ENCODE assay signal across 26 cellular contexts in genomic region chr10:119119400-119119799, GRCh38. TPM values are rescaled to one million over a fixed set of nuclear protein-coding genes. Genes with fewer than 3 reads are reported as not detected.
DNase-seq lines count a peak whose midpoint lies in the region; ATAC-seq and TF ChIP-seq lines count a peak whose summit lies in the region.
"Had no signal": no experiment of that assay in that cellular context is flagged by ENCODE, and none has a peak within 500 bp of the region (broad histone marks: within the 10 kb centered on the region; RNA-seq: fewer than 3 reads in every experiment).

No MANE protein-coding gene starts in this region.

- H3K4me2 ChIP-seq in SU-DHL-6 (ENCODE audit: low read depth, low read length, poor library complexity, severe bottlenecking) (peak overlapping the region; percentile 61), trophoblast cell (ENCODE audit: low read length) (no peak overlapping the region)

- H3K36me3 ChIP-seq in CD4-positive, CD25-positive, alpha-beta regulatory T cell (ENCODE audit: control insufficient read depth, insufficient read depth, low read length), result peaks cover 60% of the 10 kb centered on the region
- H3K36me3 ChIP-seq in SU-DHL-6 (ENCODE audit: low read length) (peaks cover 7% of the 10 kb centered on the region; the same call in 1 of the 2 replicates), trophoblast cell (ENCODE audit: control insufficient read depth in 1 of 2, insufficient read depth in 2 of 2, low read length in 2 of 2) (peaks cover 46 to 52% of the 10 kb centered on the region in 2 experiments)
- H3K36me3 ChIP-seq: breast epithelium had no signal

- ATAC-seq in CD4-positive, CD25-positive, alpha-beta regulatory T cell (ENCODE audit: low read depth in 2 of 2), result no peak
- ATAC-seq in GM21529 (IDR thresholded peaks at IDR 0.05; ENCODE audit: unreplicated experiment) (peak; percentile 4), HG02798 (IDR thresholded peaks at IDR 0.05; ENCODE audit: poor library complexity, unreplicated experiment) (no peak), GM18907 (IDR thresholded peaks at IDR 0.05; ENCODE audit: unreplicated experiment) (no peak)
- ATAC-seq: heart left ventricle had no signal

- no peak overlapping the region for H2BK120ac ChIP-seq in trophoblast cell (ENCODE audit: insufficient read depth, low read length, poor library complexity)

- H4K12ac ChIP-seq in trophoblast cell (ENCODE audit: low read depth, low read length), result no peak overlapping the region

- H2BK5ac ChIP-seq in trophoblast cell (ENCODE audit: low read depth, low read length, poor library complexity), result no peak overlapping the region

- peaks cover 4% of the 10 kb centered on the region for H3K4me1 ChIP-seq in CD4-positive, CD25-positive, alpha-beta regulatory T cell (ENCODE audit: control insufficient read depth, insufficient read depth, low read length, poor library complexity, severe bottlenecking)
- H3K4me1 ChIP-seq in trophoblast cell (ENCODE audit: control insufficient read depth in 1 of 2, insufficient read depth in 2 of 2, low read length in 2 of 2), result peaks cover under 1% of the 10 kb centered on the region in 2 experiments
- H3K4me1 ChIP-seq: breast epithelium had no signal

- no peak overlapping the region for H3K4ac ChIP-seq in trophoblast cell (ENCODE audit: low read depth, low read length)

- no peaks in the 10 kb centered on the region for H3K9me3 Mint-ChIP-seq in CD4-positive, CD25-positive, alpha-beta regulatory T cell
- H3K9me3 Mint-ChIP-seq: CD4-positive, alpha-beta T cell; H9; stimulated activated memory B cell treated with anti-CD40 and anti-IgM and Interleukin-4, amounts not matched to agents 10 μg/mL and 1 μg/mL and 100 μg/mL, for 72 hours had no signal

- DNase-seq in CD4-positive, CD25-positive, alpha-beta regulatory T cell, result no peak
- DNase-seq in trophoblast cell, result no peak
- no peak for DNase-seq in KBM-7
- DNase-seq: activated CD4-positive, CD25-positive, alpha-beta regulatory T cell treated with anti-CD3 and anti-CD28 coated beads, Interleukin-2, amount 50 U/mL, for 72 hours; activated naive CD4-positive, alpha-beta T cell treated with anti-CD3 and anti-CD28 coated beads, Interleukin-2, amount 50 U/mL, for 16 hours; amygdala; CD4-positive, alpha-beta T cell; DMS 273 treated with DMSO at 0.1 percent for 48 hours; effector CD8-positive, alpha-beta T cell; H9; heart left ventricle; mammary epithelial cell; NCI-H1417 treated with DMSO at 0.1 percent for 48 hours; NCI-H2081 treated with DMSO at 0.1 percent for 48 hours; NCI-H345; NCI-H748 treated with DMSO at 0.1 percent for 48 hours; OCI-M1; SIG-M5; stimulated activated CD4-positive, alpha-beta T cell treated with anti-CD3 and anti-CD28 coated beads, Interleukin-2, amount 100 ng/mL, for 48 hours; testis had no signal

- peaks cover 28% of the 10 kb centered on the region for H3K36me3 Mint-ChIP-seq in CD4-positive, CD25-positive, alpha-beta regulatory T cell

- in situ Hi-C loops in KBM-7 (cut with MboI; ENCODE audit: low pct_unique_long_range_greater_than_20kb, low sequenced_read_pairs), result no loop called here

- H3K27ac ChIP-seq in CD4-positive, CD25-positive, alpha-beta regulatory T cell (ENCODE audit: insufficient read depth, low read length, poor library complexity, severe bottlenecking), result no peak overlapping the region
- peak overlapping the region; percentile 92 for H3K27ac ChIP-seq in SU-DHL-6 (ENCODE audit: low read depth, low read length)
- no peak overlapping the region for H3K27ac ChIP-seq in trophoblast cell (ENCODE audit: low read depth, low read length)
- H3K27ac ChIP-seq: breast epithelium, testis had no signal

- peaks cover 0 to 17% (median 6%) of the 10 kb centered on the region in 4 donors for H3K4me1 Mint-ChIP-seq in CD4-positive, CD25-positive, alpha-beta regulatory T cell
- H3K4me1 Mint-ChIP-seq: H9; stimulated activated memory B cell treated with anti-CD40 and anti-IgM and Interleukin-4, amounts not matched to agents 10 μg/mL and 1 μg/mL and 100 μg/mL, for 72 hours had no signal

- H3K9me3 ChIP-seq in CD4-positive, CD25-positive, alpha-beta regulatory T cell (ENCODE audit: control insufficient read depth in 2 of 2, low read length in 2 of 2), result no peaks in the 10 kb centered on the region
- H3K9me3 ChIP-seq in SU-DHL-6 (ENCODE audit: insufficient read depth, low read length) (no peaks in the 10 kb centered on the region), trophoblast cell (ENCODE audit: insufficient read depth, low read depth, low read length) (no peaks in the 10 kb centered on the region)
- H3K9me3 ChIP-seq: breast epithelium, heart left ventricle, testis had no signal

- no peak overlapping the region for H4K91ac ChIP-seq in trophoblast cell (ENCODE audit: low read depth, low read length)

- WGBS in trophoblast cell (ENCODE audit: extremely low coverage, insufficient coverage, insufficient read length), result no CpG with 5 or more reads among the region's 1 CpG

- peaks cover 5% of the 10 kb centered on the region for H3K79me1 ChIP-seq in trophoblast cell (ENCODE audit: low read length)

- no peaks in the 10 kb centered on the region for H3K9me2 ChIP-seq in SU-DHL-6 (replicated peaks; ENCODE audit: insufficient read depth, low read length)

- no peak overlapping the region for H2AK5ac ChIP-seq in trophoblast cell (ENCODE audit: low read length)

- no peaks in the 10 kb centered on the region for H4K20me1 ChIP-seq in SU-DHL-6 (ENCODE audit: low read depth, low read length)

- H3K23ac ChIP-seq in trophoblast cell (ENCODE audit: low read length), result no peak overlapping the region

- no peak overlapping the region for H3K14ac ChIP-seq in trophoblast cell (ENCODE audit: low read length)

- peaks cover 28% of the 10 kb centered on the region for H3F3A ChIP-seq in SU-DHL-6 (ENCODE audit: insufficient read depth)

- peak overlapping the region in 2 of 3 donors; percentile 52 to 58 for H3K27ac Mint-ChIP-seq in CD4-positive, CD25-positive, alpha-beta regulatory T cell
- H3K27ac Mint-ChIP-seq: CD4-positive, alpha-beta T cell; H9 had no signal

- no peak overlapping the region for H2BK12ac ChIP-seq in trophoblast cell (ENCODE audit: low read length)

- H3K27me3 Mint-ChIP-seq in CD4-positive, CD25-positive, alpha-beta regulatory T cell, result no peaks in the 10 kb centered on the region
- H3K27me3 Mint-ChIP-seq: CD4-positive, alpha-beta T cell; stimulated activated memory B cell treated with anti-CD40 and anti-IgM and Interleukin-4, amounts not matched to agents 10 μg/mL and 1 μg/mL and 100 μg/mL, for 72 hours had no signal

- H4K8ac ChIP-seq in trophoblast cell (ENCODE audit: low read depth, low read length), result no peak overlapping the region

- no peak overlapping the region for H3K4me3 ChIP-seq in CD4-positive, CD25-positive, alpha-beta regulatory T cell (ENCODE audit: low read depth, low read length)
- H3K4me3 ChIP-seq in SU-DHL-6 (ENCODE audit: insufficient read depth, low read length, poor library complexity, severe bottlenecking) (no peak overlapping the region), trophoblast cell (ENCODE audit: low read depth, low read length) (no peak overlapping the region)
- H3K4me3 ChIP-seq: breast epithelium, heart left ventricle, testis had no signal

- TF ChIP-seq CTCF in SU-DHL-6 (IDR thresholded peaks at IDR 0.05; ENCODE audit: insufficient read depth, low read length, poor library complexity, severe bottlenecking), result no peak

- H3K18ac ChIP-seq in trophoblast cell (ENCODE audit: low read length), result peak overlapping the region; percentile 45

- H3K27me3 ChIP-seq in CD4-positive, CD25-positive, alpha-beta regulatory T cell (ENCODE audit: control insufficient read depth, insufficient read depth, low read length), result no peaks in the 10 kb centered on the region
- H3K27me3 ChIP-seq in SU-DHL-6 (ENCODE audit: low read length) (no peaks in the 10 kb centered on the region), trophoblast cell (ENCODE audit: insufficient read depth, low read length) (no peaks in the 10 kb centered on the region)
- H3K27me3 ChIP-seq: breast epithelium, heart left ventricle, testis had no signal

- H2AFZ ChIP-seq in SU-DHL-6 (ENCODE audit: low read depth, low read length, severe bottlenecking) (no peak overlapping the region), trophoblast cell (ENCODE audit: insufficient read depth, low read length, poor library complexity) (no peak overlapping the region)

- no peaks in the 10 kb centered on the region; the same call in 1 of the 2 replicates for H3K79me2 ChIP-seq in SU-DHL-6 (ENCODE audit: insufficient read depth, low read length)
- no peaks in the 10 kb centered on the region for H3K79me2 ChIP-seq in trophoblast cell (ENCODE audit: control insufficient read depth, insufficient read depth, low read length, poor library complexity)

- peak overlapping the region; percentile 39 for H3K9ac ChIP-seq in SU-DHL-6 (ENCODE audit: low read length)
- no peak overlapping the region for H3K9ac ChIP-seq in trophoblast cell (ENCODE audit: low read length)

- H3K4me3 Mint-ChIP-seq in CD4-positive, CD25-positive, alpha-beta regulatory T cell, result no peak overlapping the region
- H3K4me3 Mint-ChIP-seq: CD4-positive, alpha-beta T cell; H9; stimulated activated memory B cell treated with anti-CD40 and anti-IgM and Interleukin-4, amounts not matched to agents 10 μg/mL and 1 μg/mL and 100 μg/mL, for 72 hours had no signal

RNA-seq across cellular contexts. Expression of gene DENND10, which starts 15.5 kb away (rescaled TPM):
- total RNA-seq in CD4-positive, CD25-positive, alpha-beta regulatory T cell, result 82.6 TPM
- polyA plus RNA-seq in CD4-positive, CD25-positive, alpha-beta regulatory T cell, result 100 to 1,000 TPM in 1 of 4 donors, 10 to 100 TPM in 3; 72.3 to 121 (median 92.3) TPM
- 63.7 and 65.3 TPM in 2 replicates for polyA plus RNA-seq in trophoblast cell (2013)

RNA-seq across cellular contexts. Expression of gene EIF3A, which starts 38.8 kb away (rescaled TPM):
- 203 TPM for total RNA-seq in CD4-positive, CD25-positive, alpha-beta regulatory T cell
- 10 to 100 TPM; 66.4 to 74.8 (median 68.6) TPM for polyA plus RNA-seq in CD4-positive, CD25-positive, alpha-beta regulatory T cell
- polyA plus RNA-seq in trophoblast cell (2013), result 155 and 157 TPM in 2 replicates

RNA-seq across cellular contexts. Expression of gene SFXN4, which starts 46.1 kb away (rescaled TPM):
- total RNA-seq in CD4-positive, CD25-positive, alpha-beta regulatory T cell, result 10.7 TPM
- 10 to 100 TPM; 10.7 to 23.7 (median 16.5) TPM for polyA plus RNA-seq in CD4-positive, CD25-positive, alpha-beta regulatory T cell
- 17.6 and 19.1 TPM in 2 replicates for polyA plus RNA-seq in trophoblast cell (2013)

RNA-seq across cellular contexts. Expression of gene PRDX3, which starts 59.2 kb away (rescaled TPM):
- total RNA-seq in CD4-positive, CD25-positive, alpha-beta regulatory T cell, result 22.5 TPM
- 100 to 1,000 TPM in 3 of 4 donors, 10 to 100 TPM in 1; 97.1 to 140 (median 133) TPM for polyA plus RNA-seq in CD4-positive, CD25-positive, alpha-beta regulatory T cell
- polyA plus RNA-seq in trophoblast cell (2013), result 67.4 and 69.3 TPM in 2 replicates
